In the genomic region with DNA sequence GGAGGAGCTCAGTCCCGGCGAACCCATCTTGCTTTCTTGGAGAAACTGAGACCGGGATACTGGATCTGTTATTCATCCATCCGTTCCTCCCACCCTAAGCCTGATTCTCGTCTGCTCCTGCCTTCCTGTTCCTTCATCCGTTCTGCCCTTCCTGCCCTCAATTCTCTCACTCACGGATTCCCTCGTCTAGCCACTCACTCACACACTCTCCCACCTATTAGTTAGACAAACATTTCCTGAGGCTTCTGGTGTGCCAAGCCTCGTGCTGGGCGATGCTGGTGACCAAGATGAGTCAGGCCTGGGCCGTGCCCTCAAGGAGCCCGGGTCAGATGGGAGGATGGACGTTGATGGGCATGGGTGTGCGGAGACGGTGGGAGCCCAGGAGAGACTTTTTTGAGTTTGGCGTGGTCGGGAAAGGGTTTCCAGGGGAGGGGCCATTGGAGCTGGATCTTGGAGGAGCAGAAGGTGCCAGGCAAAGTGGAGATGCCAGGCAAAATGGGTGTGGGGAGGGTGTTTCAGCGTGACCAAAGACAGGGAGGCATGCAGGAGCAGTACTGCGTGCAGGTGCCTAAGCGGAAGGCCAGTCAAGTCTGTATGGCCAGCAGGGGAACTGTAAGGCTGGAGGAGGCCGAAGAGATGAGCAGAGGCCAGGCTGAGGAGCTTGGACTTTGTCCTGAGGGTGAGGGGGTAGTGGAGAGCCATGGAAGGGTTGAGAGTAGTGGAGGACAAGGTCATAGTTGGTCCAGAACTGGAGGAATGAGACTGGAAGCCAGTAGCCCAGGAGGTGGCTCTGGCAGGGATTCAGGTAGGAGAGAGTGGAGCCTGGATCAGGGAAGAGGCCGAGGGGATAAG, we compare ENCODE assay signal across 9 cellular contexts. TPM values are rescaled to one million over a fixed set of nuclear protein-coding genes. Genes with fewer than 3 reads are reported as not detected.
A peak's percentile ranks its signal among the peaks of the same experiment; 100 is the strongest.
DNase-seq lines count a peak whose midpoint lies in the region; ATAC-seq lines count a peak whose summit lies in the region.
"Had no signal": no experiment of that assay in that cellular context is flagged by ENCODE, and none has a peak within 500 bp of the region (broad histone marks: within the 10 kb centered on the region; RNA-seq: fewer than 3 reads in every experiment).

No MANE protein-coding gene starts in this region.

- intact Hi-C loops in activated CD4-positive, alpha-beta memory T cell treated with anti-CD3 and anti-CD28 coated beads for 36 hours (cut with micrococcal nuclease): loop anchor here (1.0 to 5.0 kb wide), 2 partner anchors 26 to 275 kb away; no protein-coding TSS in a partner anchor

- POLR2A ChIA-PET in activated CD4-positive, alpha-beta memory T cell treated with anti-CD3 and anti-CD28 coated beads for 36 hours (lab: Charles Lee): interaction anchor here (1.2 to 1.4 kb wide), 3 partner anchors 17 to 92 kb away, joined by 3 to 6 read pairs (median 4); no protein-coding TSS in a partner anchor

- peak overlapping the region; percentile 83 for H3K4me3 Mint-ChIP-seq in activated CD4-positive, alpha-beta memory T cell treated with anti-CD3 and anti-CD28 coated beads for 36 hours
- peak overlapping the region; percentile 93 to 96 for H3K4me3 Mint-ChIP-seq in stimulated activated naive B cell treated with anti-CD40 and anti-IgM and Interleukin-4, amounts not matched to agents 10 μg/mL and 1 μg/mL and 100 μg/mL, for 72 hours

- CTCF ChIA-PET in activated CD4-positive, alpha-beta memory T cell treated with anti-CD3 and anti-CD28 coated beads for 36 hours (lab: Charles Lee): interaction anchor here (1.6 to 2.0 kb wide), 4 partner anchors 14 to 43 kb away, joined by 3 to 13 read pairs (median 8); no protein-coding TSS in a partner anchor

- H3K27me3 Mint-ChIP-seq in activated CD4-positive, alpha-beta memory T cell treated with anti-CD3 and anti-CD28 coated beads for 36 hours: no peaks in the 10 kb centered on the region
- no peaks in the 10 kb centered on the region for H3K27me3 Mint-ChIP-seq in stimulated activated naive B cell treated with anti-CD40 and anti-IgM and Interleukin-4, amounts not matched to agents 10 μg/mL and 1 μg/mL and 100 μg/mL, for 72 hours

- H3K9me3 Mint-ChIP-seq in activated CD4-positive, alpha-beta memory T cell treated with anti-CD3 and anti-CD28 coated beads for 36 hours: no peaks in the 10 kb centered on the region
- no peaks in the 10 kb centered on the region for H3K9me3 Mint-ChIP-seq in stimulated activated naive B cell treated with anti-CD40 and anti-IgM and Interleukin-4, amounts not matched to agents 10 μg/mL and 1 μg/mL and 100 μg/mL, for 72 hours

- H3K36me3 Mint-ChIP-seq in activated CD4-positive, alpha-beta memory T cell treated with anti-CD3 and anti-CD28 coated beads for 36 hours: no peaks in the 10 kb centered on the region
- peaks cover 6 to 11% of the 10 kb centered on the region in 2 donors for H3K36me3 Mint-ChIP-seq in stimulated activated naive B cell treated with anti-CD40 and anti-IgM and Interleukin-4, amounts not matched to agents 10 μg/mL and 1 μg/mL and 100 μg/mL, for 72 hours

- ATAC-seq in stimulated activated naive B cell treated with anti-CD40 and anti-IgM and Interleukin-4, amounts not matched to agents 10 μg/mL and 1 μg/mL and 100 μg/mL, for 72 hours (replicated peaks): peak in 1 of 2 donors; percentile 9
- no peak for ATAC-seq in HG03460 (IDR thresholded peaks at IDR 0.05; ENCODE audit: unreplicated experiment)

- peak overlapping the region; percentile 59 for H3K4me3 ChIP-seq in iPS-11a (ENCODE audit: low read depth, low read length)

- peaks cover 39% of the 10 kb centered on the region for H3K4me1 Mint-ChIP-seq in activated CD4-positive, alpha-beta memory T cell treated with anti-CD3 and anti-CD28 coated beads for 36 hours (ENCODE audit: low read depth)
- H3K4me1 Mint-ChIP-seq in stimulated activated naive B cell treated with anti-CD40 and anti-IgM and Interleukin-4, amounts not matched to agents 10 μg/mL and 1 μg/mL and 100 μg/mL, for 72 hours: peaks cover 44 to 47% of the 10 kb centered on the region in 2 donors

- H3K27ac Mint-ChIP-seq in activated CD4-positive, alpha-beta memory T cell treated with anti-CD3 and anti-CD28 coated beads for 36 hours: peak overlapping the region; percentile 46
- peak overlapping the region; percentile 97 for H3K27ac Mint-ChIP-seq in stimulated activated naive B cell treated with anti-CD40 and anti-IgM and Interleukin-4, amounts not matched to agents 10 μg/mL and 1 μg/mL and 100 μg/mL, for 72 hours

- DNase-seq in NCI-H2227 (lab: John Stamatoyannopoulos, UW; ENCODE audit: unreplicated experiment) (peak; percentile 75), NCI-H2227 treated with DMSO at 0.1 percent for 48 hours (lab: John Stamatoyannopoulos, UW) (no peak), NCI-H187 (lab: John Stamatoyannopoulos, UW) (no peak), NCI-H226 (no peak)
- DNase-seq in activated CD4-positive, alpha-beta memory T cell treated with anti-CD3 and anti-CD28 coated beads for 36 hours: peak; percentile 29
- no peak for DNase-seq in stimulated activated naive B cell treated with anti-CD40 and anti-IgM and Interleukin-4, amounts not matched to agents 10 μg/mL and 1 μg/mL and 100 μg/mL, for 72 hours

RNA-seq across cellular contexts. Expression of a gene that starts 7.4 kb away (rescaled TPM):
- not detected for total RNA-seq in activated CD4-positive, alpha-beta memory T cell treated with anti-CD3 and anti-CD28 coated beads for 36 hours

RNA-seq across cellular contexts. Expression of a gene that starts 29.6 kb away (rescaled TPM):
- 10 to 100 TPM; 31.6 to 31.8 TPM for total RNA-seq in activated CD4-positive, alpha-beta memory T cell treated with anti-CD3 and anti-CD28 coated beads for 36 hours

RNA-seq across cellular contexts. Expression of a gene that starts 45.2 kb away (rescaled TPM):
- not detected for total RNA-seq in activated CD4-positive, alpha-beta memory T cell treated with anti-CD3 and anti-CD28 coated beads for 36 hours
- total RNA-seq: subcutaneous adipose tissue had no signal

Comparison
In these comparisons a context has a peak if more than half of its experiments do, and no peak if none do; other contexts are left out.
1. DNase-seq: peak in NCI-H2227 (single experiment) and activated CD4-positive, alpha-beta memory T cell treated with anti-CD3 and anti-CD28 coated beads for 36 hours (single experiment); none in NCI-H2227 treated with DMSO at 0.1 percent for 48 hours (single experiment), stimulated activated naive B cell treated with anti-CD40 and anti-IgM and Interleukin-4, amounts not matched to agents 10 μg/mL and 1 μg/mL and 100 μg/mL, for 72 hours (single experiment), NCI-H187 (0 of 2) and NCI-H226 (single experiment).